Comparison of ENCODE assay signal across 8 cellular contexts in the genomic region with DNA sequence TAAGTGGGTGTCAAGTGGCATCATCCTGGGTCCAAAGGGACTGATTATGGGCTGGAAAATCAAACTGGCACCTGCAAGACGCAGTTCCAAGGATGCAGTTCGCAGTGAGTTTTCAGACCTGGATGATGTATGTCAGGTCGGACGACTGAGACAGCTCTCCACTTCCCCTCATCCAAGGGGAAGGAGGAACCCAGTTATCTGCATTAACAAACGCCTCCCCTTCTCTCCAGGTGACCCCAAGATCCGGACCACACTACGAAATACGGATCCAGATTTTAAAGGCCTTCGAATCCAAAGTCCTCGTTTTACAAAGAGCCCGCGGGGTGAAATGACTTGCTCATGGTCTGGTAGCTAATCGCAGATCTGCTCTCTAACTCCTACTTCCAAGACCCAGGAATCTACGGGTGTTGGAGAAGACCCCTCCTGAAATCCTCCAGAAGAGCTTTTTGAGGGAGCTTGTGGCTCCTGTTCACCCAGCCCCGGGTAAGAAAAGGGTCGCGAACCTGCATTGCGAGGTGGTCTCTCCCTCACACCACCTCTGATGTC. TPM values are rescaled to one million over a fixed set of nuclear protein-coding genes. Genes with fewer than 3 reads are reported as not detected.
DNase-seq lines count a peak whose midpoint lies in the region; ATAC-seq lines count a peak whose summit lies in the region.

No MANE protein-coding gene starts in this region.

- WGBS in thymus, result 13% methylated on average over 18 of the region's 18 CpGs

- POLR2A ChIA-PET in activated naive CD8-positive, alpha-beta T cell treated with anti-CD3 and anti-CD28 coated beads, Interleukin-2, amount 10 ng/mL, durations not matched to agents 7 days and 5 days (lab: Charles Lee), result interaction anchor here (0.6 to 4.6 kb wide), 9 partner anchors 11 to 140 kb away, joined by 3 to 52 read pairs (median 5); no protein-coding TSS in a partner anchor

- peak overlapping the region; percentile 96 to 100 for H3K4me3 Mint-ChIP-seq in activated T-cell treated with anti-CD3 and anti-CD28 coated beads, Interleukin-2, amount 50 U/mL, for 72 hours
- peak overlapping the region; percentile 86 for H3K4me3 Mint-ChIP-seq in activated naive CD8-positive, alpha-beta T cell treated with anti-CD3 and anti-CD28 coated beads, Interleukin-2, amount 10 ng/mL, durations not matched to agents 7 days and 5 days

- peaks cover 6% of the 10 kb centered on the region for H3K4me1 ChIP-seq in thymus (ENCODE audit: control insufficient read depth, insufficient read depth, low read length)

- H3K4me3 ChIP-seq in thymus (ENCODE audit: low read length), result peak overlapping the region; percentile 91

- peaks cover 9% of the 10 kb centered on the region for H3K27me3 Mint-ChIP-seq in activated T-cell treated with anti-CD3 and anti-CD28 coated beads, Interleukin-2, amount 50 U/mL, for 72 hours (ENCODE audit: low read depth)
- H3K27me3 Mint-ChIP-seq in activated naive CD8-positive, alpha-beta T cell treated with anti-CD3 and anti-CD28 coated beads, Interleukin-2, amount 10 ng/mL, durations not matched to agents 7 days and 5 days, result no peaks in the 10 kb centered on the region

- H3K27ac ChIP-seq in KOPT-K1 (ENCODE audit: low read depth, low read length, poor library complexity, severe bottlenecking) (peak overlapping the region; percentile 79), layer of hippocampus (ENCODE audit: low read depth, low read length) (peak overlapping the region; percentile 2), thymus (ENCODE audit: low read depth) (peak overlapping the region; percentile 66)

- H3K4me1 Mint-ChIP-seq in activated T-cell treated with anti-CD3 and anti-CD28 coated beads, Interleukin-2, amount 50 U/mL, for 72 hours (ENCODE audit: low read depth), result peaks cover 38% of the 10 kb centered on the region
- H3K4me1 Mint-ChIP-seq in activated naive CD8-positive, alpha-beta T cell treated with anti-CD3 and anti-CD28 coated beads, Interleukin-2, amount 10 ng/mL, durations not matched to agents 7 days and 5 days, result peaks cover 31% of the 10 kb centered on the region

- no peak overlapping the region for H3K27ac Mint-ChIP-seq in activated T-cell treated with anti-CD3 and anti-CD28 coated beads, Interleukin-2, amount 50 U/mL, for 72 hours
- H3K27ac Mint-ChIP-seq in activated naive CD8-positive, alpha-beta T cell treated with anti-CD3 and anti-CD28 coated beads, Interleukin-2, amount 10 ng/mL, durations not matched to agents 7 days and 5 days, result peak overlapping the region; percentile 83

- H3K36me3 Mint-ChIP-seq in activated T-cell treated with anti-CD3 and anti-CD28 coated beads, Interleukin-2, amount 50 U/mL, for 72 hours (ENCODE audit: insufficient read depth in 2 of 2), result peaks cover 2 to 3% of the 10 kb centered on the region in 2 donors
- peaks cover 8% of the 10 kb centered on the region for H3K36me3 Mint-ChIP-seq in activated naive CD8-positive, alpha-beta T cell treated with anti-CD3 and anti-CD28 coated beads, Interleukin-2, amount 10 ng/mL, durations not matched to agents 7 days and 5 days

- H3K9me3 ChIP-seq in KOPT-K1 (ENCODE audit: insufficient read depth, low read length, poor library complexity, severe bottlenecking) (no peaks in the 10 kb centered on the region), thymus (ENCODE audit: control insufficient read depth) (no peaks in the 10 kb centered on the region)

- no peaks in the 10 kb centered on the region for H3K9me3 Mint-ChIP-seq in activated T-cell treated with anti-CD3 and anti-CD28 coated beads, Interleukin-2, amount 50 U/mL, for 72 hours
- no peaks in the 10 kb centered on the region for H3K9me3 Mint-ChIP-seq in activated naive CD8-positive, alpha-beta T cell treated with anti-CD3 and anti-CD28 coated beads, Interleukin-2, amount 10 ng/mL, durations not matched to agents 7 days and 5 days

- no peak for ATAC-seq in activated T-cell treated with anti-CD3 and anti-CD28 coated beads, Interleukin-2, amount 50 U/mL, for 72 hours (replicated peaks in 1 of 2)
- ATAC-seq in activated naive CD8-positive, alpha-beta T cell treated with anti-CD3 and anti-CD28 coated beads, Interleukin-2, amount 10 ng/mL, durations not matched to agents 7 days and 5 days (ENCODE audit: low read depth), result no peak
- ATAC-seq in HG03039 (IDR thresholded peaks at IDR 0.05; ENCODE audit: unreplicated experiment), result no peak

- DNase-seq in activated T-cell treated with anti-CD3 and anti-CD28 coated beads, Interleukin-2, amount 50 U/mL, for 72 hours, result no peak
- DNase-seq in activated T-cell treated with anti-CD3 and anti-CD28 coated beads, Interleukin-2, amount 50 U/mL, for 1 hour, result no peak
- no peak for DNase-seq in activated naive CD8-positive, alpha-beta T cell treated with anti-CD3 and anti-CD28 coated beads, Interleukin-2, amount 10 ng/mL, durations not matched to agents 7 days and 5 days
- DNase-seq in A172 (ENCODE audit: low spot score), result no peak

- H3K36me3 ChIP-seq in KOPT-K1 (ENCODE audit: insufficient read depth, low read length), result no peaks in the 10 kb centered on the region
- no peaks in the 10 kb centered on the region for H3K36me3 ChIP-seq in thymus (ENCODE audit: control insufficient read depth, insufficient read depth)

- H3K27me3 ChIP-seq in layer of hippocampus (ENCODE audit: control insufficient read depth, insufficient read depth, low read length), result no peaks in the 10 kb centered on the region
- no peaks in the 10 kb centered on the region for H3K27me3 ChIP-seq in thymus (ENCODE audit: control insufficient read depth, insufficient read depth)

RNA-seq across cellular contexts. Expression of a gene that starts 0.5 kb away (rescaled TPM):
- 10 to 100 TPM; 32.3 to 48.8 TPM for total RNA-seq in activated T-cell treated with anti-CD3 and anti-CD28 coated beads, Interleukin-2, amount 50 U/mL, for 72 hours
- 100 to 1,000 TPM; 233 to 245 TPM for total RNA-seq in activated naive CD8-positive, alpha-beta T cell treated with anti-CD3 and anti-CD28 coated beads, Interleukin-2, amount 10 ng/mL, durations not matched to agents 7 days and 5 days
- polyA plus RNA-seq in thymus, result 52.3 TPM
- 9.7 and 11.1 TPM in 2 replicates for total RNA-seq in A172 (2014; rRNA removed; shearing (Covaris generic))

Comparison
In these comparisons a context has a peak if more than half of its experiments do, and no peak if none do; other contexts are left out.
1. H3K27ac ChIP-seq: peak in every context shown above with its lines; median percentile 79 in KOPT-K1; 66 in thymus; 2 in layer of hippocampus.
2. RNA of a gene that starts 0.5 kb away (total RNA-seq): 233 to 245 TPM in activated naive CD8-positive, alpha-beta T cell treated with anti-CD3 and anti-CD28 coated beads, Interleukin-2, amount 10 ng/mL, durations not matched to agents 7 days and 5 days; 32.3 to 48.8 TPM in activated T-cell treated with anti-CD3 and anti-CD28 coated beads, Interleukin-2, amount 50 U/mL, for 72 hours and 9.7 to 11.1 TPM in A172; every median in the first group is over 4 times any median in the second.